Comparison of ENCODE assay signal across 8 cellular contexts in the genomic region with DNA sequence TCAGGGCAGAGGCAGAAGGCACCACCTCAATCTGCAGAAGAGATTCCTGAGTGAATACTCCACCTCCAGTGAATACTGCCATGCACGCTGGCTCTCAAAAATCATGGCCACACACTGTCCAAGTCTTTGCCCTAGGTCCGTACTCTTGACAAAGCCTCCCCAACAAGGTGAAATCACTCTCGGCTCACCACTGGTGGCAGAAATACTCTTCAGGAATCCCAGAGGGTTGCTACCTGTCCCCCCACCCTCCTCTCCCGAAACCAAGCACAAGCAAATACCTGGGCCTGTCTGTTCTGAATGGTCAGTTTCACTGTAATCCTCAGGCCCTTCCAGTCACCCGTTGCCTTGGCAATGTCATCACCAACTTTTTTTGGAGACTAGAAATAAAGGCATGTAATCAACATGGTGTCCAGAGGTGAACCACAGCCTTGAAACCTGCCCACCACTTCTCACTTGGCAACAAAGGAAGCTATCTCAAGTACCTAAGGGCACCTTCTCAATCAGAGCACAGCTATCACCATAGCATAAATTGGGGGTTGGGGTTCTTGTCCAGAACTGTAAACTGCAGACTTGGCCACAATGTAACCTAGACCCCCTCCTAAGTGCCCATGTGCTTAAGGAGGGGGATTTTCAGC. TPM values are rescaled to one million over a fixed set of nuclear protein-coding genes. Genes with fewer than 3 reads are reported as not detected.
A peak's percentile ranks its signal among the peaks of the same experiment; 100 is the strongest.
DNase-seq lines count a peak whose midpoint lies in the region; ATAC-seq and TF ChIP-seq lines count a peak whose summit lies in the region.

No MANE protein-coding gene starts in this region.

- peak overlapping the region; percentile 89 to 97 for H3K27ac ChIP-seq in tibial artery

- H3K36me3 Mint-ChIP-seq in activated T-cell treated with anti-CD3 and anti-CD28 coated beads, Interleukin-2, amount 50 U/mL, for 4 hours (ENCODE audit: insufficient read depth): peaks cover 61% of the 10 kb centered on the region
- peaks cover 63% of the 10 kb centered on the region for H3K36me3 Mint-ChIP-seq in activated T-helper 1 cell treated with anti-CD3 and anti-CD28 coated beads, Interleukin-12 subunit alpha, Interleukin-12 subunit beta, Interleukin-2, Interleukin-4 antibody, amounts not matched to agents 30 ng/mL and 10 ng/mL and 1 ng/mL, durations not matched to agents 14 hours and 24 hours and 36 hours (ENCODE audit: low read depth)

- no peak for ATAC-seq in activated T-cell treated with anti-CD3 and anti-CD28 coated beads, Interleukin-2, amount 50 U/mL, for 4 hours
- ATAC-seq in GM21423 (IDR thresholded peaks at IDR 0.05; ENCODE audit: unreplicated experiment) (no peak), HG02571 (IDR thresholded peaks at IDR 0.05; ENCODE audit: unreplicated experiment) (no peak)

- intact Hi-C loops in activated T-helper 1 cell treated with anti-CD3 and anti-CD28 coated beads, Interleukin-12 subunit alpha, Interleukin-12 subunit beta, Interleukin-2, Interleukin-4 antibody, amounts not matched to agents 30 ng/mL and 10 ng/mL and 1 ng/mL, durations not matched to agents 14 hours and 24 hours and 36 hours (cut with micrococcal nuclease): no loop called here
- intact Hi-C loops in tibial artery (cut with DNase I; ENCODE audit: low total_unique reads): no loop called here

- H3K36me3 ChIP-seq in tibial artery: peaks cover 46 to 52% (median 51%) of the 10 kb centered on the region in 3 donors

- TF ChIP-seq CTCF in tibial artery (IDR thresholded peaks at IDR 0.05): no peak

- H3K9me3 Mint-ChIP-seq in activated T-cell treated with anti-CD3 and anti-CD28 coated beads, Interleukin-2, amount 50 U/mL, for 4 hours: peaks cover 3% of the 10 kb centered on the region
- peaks cover 27% of the 10 kb centered on the region for H3K9me3 Mint-ChIP-seq in activated T-helper 1 cell treated with anti-CD3 and anti-CD28 coated beads, Interleukin-12 subunit alpha, Interleukin-12 subunit beta, Interleukin-2, Interleukin-4 antibody, amounts not matched to agents 30 ng/mL and 10 ng/mL and 1 ng/mL, durations not matched to agents 14 hours and 24 hours and 36 hours

- peak overlapping the region; percentile 97 for H3K4me3 ChIP-seq in iPS-18c (ENCODE audit: insufficient read depth, low read depth, low read length)
- peak overlapping the region; percentile 70 to 89 for H3K4me3 ChIP-seq in tibial artery

- H3K4me3 Mint-ChIP-seq in activated T-cell treated with anti-CD3 and anti-CD28 coated beads, Interleukin-2, amount 50 U/mL, for 4 hours: peak overlapping the region; percentile 97
- peak overlapping the region; percentile 92 for H3K4me3 Mint-ChIP-seq in activated T-helper 1 cell treated with anti-CD3 and anti-CD28 coated beads, Interleukin-12 subunit alpha, Interleukin-12 subunit beta, Interleukin-2, Interleukin-4 antibody, amounts not matched to agents 30 ng/mL and 10 ng/mL and 1 ng/mL, durations not matched to agents 14 hours and 24 hours and 36 hours

- H3K4me1 ChIP-seq in tibial artery: peaks cover 0 to 35% (median 30%) of the 10 kb centered on the region in 4 donors

- no peaks in the 10 kb centered on the region for H3K27me3 ChIP-seq in tibial artery

- DNase-seq in activated T-cell treated with anti-CD3 and anti-CD28 coated beads, Interleukin-2, amount 50 U/mL, for 4 hours: no peak
- DNase-seq in activated T-cell treated with anti-CD3 and anti-CD28 coated beads for 4 hours: no peak
- no peak for DNase-seq in activated T-helper 1 cell treated with anti-CD3 and anti-CD28 coated beads, Interleukin-12 subunit alpha, Interleukin-12 subunit beta, Interleukin-2, Interleukin-4 antibody, amounts not matched to agents 30 ng/mL and 10 ng/mL and 1 ng/mL, durations not matched to agents 14 hours and 24 hours and 36 hours (ENCODE audit: low spot score)
- DNase-seq in tibial artery: no peak
- DNase-seq in cerebellar cortex (ENCODE audit: low spot score): no peak

- no peaks in the 10 kb centered on the region for H3K9me3 ChIP-seq in iPS-18c (ENCODE audit: control insufficient read depth, insufficient read depth, low read length)
- no peaks in the 10 kb centered on the region for H3K9me3 ChIP-seq in tibial artery

- H3K4me1 Mint-ChIP-seq in activated T-cell treated with anti-CD3 and anti-CD28 coated beads, Interleukin-2, amount 50 U/mL, for 4 hours (ENCODE audit: low read depth): peaks cover 37% of the 10 kb centered on the region
- peaks cover 55% of the 10 kb centered on the region for H3K4me1 Mint-ChIP-seq in activated T-helper 1 cell treated with anti-CD3 and anti-CD28 coated beads, Interleukin-12 subunit alpha, Interleukin-12 subunit beta, Interleukin-2, Interleukin-4 antibody, amounts not matched to agents 30 ng/mL and 10 ng/mL and 1 ng/mL, durations not matched to agents 14 hours and 24 hours and 36 hours (ENCODE audit: low read depth)

- H3K27me3 Mint-ChIP-seq in activated T-cell treated with anti-CD3 and anti-CD28 coated beads, Interleukin-2, amount 50 U/mL, for 4 hours (ENCODE audit: low read depth): no peaks in the 10 kb centered on the region
- no peaks in the 10 kb centered on the region for H3K27me3 Mint-ChIP-seq in activated T-helper 1 cell treated with anti-CD3 and anti-CD28 coated beads, Interleukin-12 subunit alpha, Interleukin-12 subunit beta, Interleukin-2, Interleukin-4 antibody, amounts not matched to agents 30 ng/mL and 10 ng/mL and 1 ng/mL, durations not matched to agents 14 hours and 24 hours and 36 hours (ENCODE audit: insufficient read depth)

- H3K27ac Mint-ChIP-seq in activated T-helper 1 cell treated with anti-CD3 and anti-CD28 coated beads, Interleukin-12 subunit alpha, Interleukin-12 subunit beta, Interleukin-2, Interleukin-4 antibody, amounts not matched to agents 30 ng/mL and 10 ng/mL and 1 ng/mL, durations not matched to agents 14 hours and 24 hours and 36 hours: peak overlapping the region; percentile 98

RNA-seq across cellular contexts. Expression of gene RPL12, which starts 1.8 kb away (rescaled TPM):
- total RNA-seq in activated T-cell treated with anti-CD3 and anti-CD28 coated beads, Interleukin-2, amount 50 U/mL, for 4 hours: 1,000 to 10,000 TPM; 1,591 to 1,973 (median 1,685) TPM
- 1,157 and 1,162 TPM in 2 replicates for total RNA-seq in activated T-helper 1 cell treated with anti-CD3 and anti-CD28 coated beads, Interleukin-12 subunit alpha, Interleukin-12 subunit beta, Interleukin-2, Interleukin-4 antibody, amounts not matched to agents 30 ng/mL and 10 ng/mL and 1 ng/mL, durations not matched to agents 14 hours and 24 hours and 36 hours

RNA-seq across cellular contexts. Expression of gene LRSAM1, which starts 1.9 kb away (rescaled TPM):
- 10 to 100 TPM; 20.5 to 24.2 (median 21.6) TPM for total RNA-seq in activated T-cell treated with anti-CD3 and anti-CD28 coated beads, Interleukin-2, amount 50 U/mL, for 4 hours
- total RNA-seq in activated T-helper 1 cell treated with anti-CD3 and anti-CD28 coated beads, Interleukin-12 subunit alpha, Interleukin-12 subunit beta, Interleukin-2, Interleukin-4 antibody, amounts not matched to agents 30 ng/mL and 10 ng/mL and 1 ng/mL, durations not matched to agents 14 hours and 24 hours and 36 hours: 23.8 and 25.8 TPM in 2 replicates

RNA-seq across cellular contexts. Expression of gene ZNF79, which starts 25.3 kb away (rescaled TPM):
- total RNA-seq in activated T-cell treated with anti-CD3 and anti-CD28 coated beads, Interleukin-2, amount 50 U/mL, for 4 hours: 10 to 100 TPM in 2 of 3 donors, 1 to 10 TPM in 1; 9.0 to 14.0 (median 13.6) TPM
- total RNA-seq in activated T-helper 1 cell treated with anti-CD3 and anti-CD28 coated beads, Interleukin-12 subunit alpha, Interleukin-12 subunit beta, Interleukin-2, Interleukin-4 antibody, amounts not matched to agents 30 ng/mL and 10 ng/mL and 1 ng/mL, durations not matched to agents 14 hours and 24 hours and 36 hours: 21.7 and 23.1 TPM in 2 replicates

RNA-seq across cellular contexts. Expression of gene SLC2A8, which starts 52.5 kb away (rescaled TPM):
- total RNA-seq in activated T-cell treated with anti-CD3 and anti-CD28 coated beads, Interleukin-2, amount 50 U/mL, for 4 hours: 1 to 10 TPM; 1.9 to 3.2 (median 3.0) TPM
- total RNA-seq in activated T-helper 1 cell treated with anti-CD3 and anti-CD28 coated beads, Interleukin-12 subunit alpha, Interleukin-12 subunit beta, Interleukin-2, Interleukin-4 antibody, amounts not matched to agents 30 ng/mL and 10 ng/mL and 1 ng/mL, durations not matched to agents 14 hours and 24 hours and 36 hours: 10.4 and 11.6 TPM in 2 replicates
